2 cellular contexts compared by ENCODE assay signal in the genomic region with DNA sequence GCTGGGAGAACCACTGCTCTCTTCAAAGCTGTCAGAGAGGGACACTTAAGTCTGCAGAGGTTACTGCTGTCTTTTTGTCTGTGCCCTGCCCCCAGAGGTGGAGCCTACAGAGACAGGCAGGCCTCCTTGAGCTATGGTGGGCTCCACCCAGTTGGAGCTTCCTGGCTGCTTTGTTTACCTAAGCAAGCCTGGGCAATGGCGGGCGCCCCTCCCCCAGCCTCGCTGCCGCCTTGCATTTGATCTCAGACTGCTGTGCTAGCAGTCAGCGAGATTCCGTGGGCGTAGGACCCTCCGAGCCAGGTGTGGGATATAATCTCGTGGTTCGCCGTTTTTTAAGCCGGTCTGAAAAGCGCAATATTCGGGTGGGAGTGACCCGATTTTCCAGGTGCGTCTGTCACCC. TPM values are rescaled to one million over a fixed set of nuclear protein-coding genes. Genes with fewer than 3 reads are reported as not detected.
"Had no signal": no experiment of that assay in that cellular context is flagged by ENCODE, and none has a peak within 500 bp of the region (broad histone marks: within the 10 kb centered on the region; RNA-seq: fewer than 3 reads in every experiment).

No MANE protein-coding gene starts in this region.

RNA-seq across cellular contexts. Expression of gene ILDR1, which starts 25.2 kb away (rescaled TPM):
- total RNA-seq: activated CD8-positive, alpha-beta memory T cell treated with anti-CD3 and anti-CD28 coated beads for 36 hours; activated CD8-positive, alpha-beta T cell treated with anti-CD3 and anti-CD28 coated beads for 36 hours had no signal
